In genomic region chr10:124588736-124589451, GRCh38 we compare ENCODE assay signal across 10 cellular contexts.
DNase-seq lines count a peak whose midpoint lies in the region; ATAC-seq and TF ChIP-seq lines count a peak whose summit lies in the region.
"Had no signal": no experiment of that assay in that cellular context is flagged by ENCODE, and none has a peak within 500 bp of the region (broad histone marks: within the 10 kb centered on the region; RNA-seq: fewer than 3 reads in every experiment).

No MANE protein-coding gene starts in this region.

- H3K9me3 ChIP-seq in WERI-Rb-1 (ENCODE audit: severe bottlenecking): peaks cover 5% of the 10 kb centered on the region
- H3K9me3 ChIP-seq in hepatocyte (ENCODE audit: low read depth): no peaks in the 10 kb centered on the region
- no peaks in the 10 kb centered on the region for H3K9me3 ChIP-seq in skeletal muscle tissue (ENCODE audit: control insufficient read depth in 3 of 3, low read length in 3 of 3)

- H3K4me3 Mint-ChIP-seq in activated CD4-positive, alpha-beta T cell treated with anti-CD3 and anti-CD28 coated beads, Interleukin-2, amount 10 ng/mL, durations not matched to agents 7 days and 5 days: no peak overlapping the region
- H3K4me3 Mint-ChIP-seq: natural killer cell, type B pancreatic cell had no signal

- H4K20me1 ChIP-seq in hepatocyte (ENCODE audit: insufficient read depth, poor library complexity, severe bottlenecking): no peaks in the 10 kb centered on the region

- no peaks in the 10 kb centered on the region for H3K36me3 Mint-ChIP-seq in activated CD4-positive, alpha-beta T cell treated with anti-CD3 and anti-CD28 coated beads, Interleukin-2, amount 10 ng/mL, durations not matched to agents 7 days and 5 days (ENCODE audit: low read depth)
- H3K36me3 Mint-ChIP-seq: natural killer cell, type B pancreatic cell had no signal

- H3K27me3 ChIP-seq in WERI-Rb-1 (ENCODE audit: insufficient read depth, low read depth, severe bottlenecking) (no peaks in the 10 kb centered on the region), hepatocyte (no peaks in the 10 kb centered on the region), skeletal muscle tissue (ENCODE audit: control insufficient read depth in 3 of 3, insufficient read depth in 3 of 3, low read length in 3 of 3) (no peaks in the 10 kb centered on the region)

- H3K79me2 ChIP-seq in hepatocyte: no peaks in the 10 kb centered on the region

- CTCF ChIA-PET in activated CD4-positive, alpha-beta T cell treated with anti-CD3 and anti-CD28 coated beads, Interleukin-2, amount 10 ng/mL, durations not matched to agents 7 days and 5 days (lab: Charles Lee): no interaction called here

- peak overlapping the region in 2 of 3 donors; percentile 1 to 71 for H3K9ac ChIP-seq in skeletal muscle tissue (ENCODE audit: low read depth in 1 of 3, low read length in 3 of 3)

- H3K9me3 Mint-ChIP-seq in activated CD4-positive, alpha-beta T cell treated with anti-CD3 and anti-CD28 coated beads, Interleukin-2, amount 10 ng/mL, durations not matched to agents 7 days and 5 days: no peaks in the 10 kb centered on the region
- H3K9me3 Mint-ChIP-seq: natural killer cell, type B pancreatic cell had no signal

- no peak for ATAC-seq in HG03095 (IDR thresholded peaks at IDR 0.05; ENCODE audit: unreplicated experiment)

- TF ChIP-seq CTCF in WERI-Rb-1 (IDR thresholded peaks at IDR 0.05; ENCODE audit: low read depth, low read length) (no peak), hepatocyte (IDR thresholded peaks at IDR 0.05; ENCODE audit: poor library complexity) (no peak)

- POLR2A ChIA-PET in activated CD4-positive, alpha-beta T cell treated with anti-CD3 and anti-CD28 coated beads, Interleukin-2, amount 10 ng/mL, durations not matched to agents 7 days and 5 days (lab: Charles Lee): no interaction called here

- H3K4me3 ChIP-seq in WERI-Rb-1 (ENCODE audit: low read depth, low read length) (no peak overlapping the region), hepatocyte (no peak overlapping the region), skeletal muscle tissue (ENCODE audit: low read length in 3 of 3) (peak overlapping the region in 2 of 3 donors; percentile 45 to 65)

- no peak overlapping the region for H3K4me2 ChIP-seq in hepatocyte

- DNase-seq in HuH-7 (ENCODE audit: low spot score) (peak; percentile 77), WERI-Rb-1 (peak; percentile 88), hepatocyte (ENCODE audit: low spot score) (peak; percentile 87), SIG-M5 (lab: John Stamatoyannopoulos, UW) (no peak)
- DNase-seq in activated CD4-positive, alpha-beta T cell treated with anti-CD3 and anti-CD28 coated beads, Interleukin-2, amount 50 U/mL, for 1 hour: no peak
- no peak for DNase-seq in activated CD4-positive, alpha-beta T cell treated with anti-CD3 and anti-CD28 coated beads, Interleukin-2, amount 10 ng/mL, durations not matched to agents 7 days and 5 days
- DNase-seq: natural killer cell had no signal

- no peaks in the 10 kb centered on the region for H3K9me2 ChIP-seq in hepatocyte (replicated peaks; ENCODE audit: insufficient read depth)

- H3K36me3 ChIP-seq in WERI-Rb-1 (no peaks in the 10 kb centered on the region), hepatocyte (replicated peaks; ENCODE audit: insufficient read depth, low read depth) (no peaks in the 10 kb centered on the region), skeletal muscle tissue (ENCODE audit: control insufficient read depth in 3 of 3, insufficient read depth in 3 of 3, low read length in 3 of 3) (no peaks in the 10 kb centered on the region)

- H3K4me1 ChIP-seq in hepatocyte (ENCODE audit: insufficient read depth) (peaks cover 14% of the 10 kb centered on the region), skeletal muscle tissue (ENCODE audit: control insufficient read depth in 3 of 3, insufficient read depth in 3 of 3, low read length in 3 of 3) (peaks cover 12 to 21% (median 17%) of the 10 kb centered on the region in 3 donors)

- no peaks in the 10 kb centered on the region for H3K4me1 Mint-ChIP-seq in activated CD4-positive, alpha-beta T cell treated with anti-CD3 and anti-CD28 coated beads, Interleukin-2, amount 10 ng/mL, durations not matched to agents 7 days and 5 days

- no peaks in the 10 kb centered on the region for H3K27me3 Mint-ChIP-seq in activated CD4-positive, alpha-beta T cell treated with anti-CD3 and anti-CD28 coated beads, Interleukin-2, amount 10 ng/mL, durations not matched to agents 7 days and 5 days
- H3K27me3 Mint-ChIP-seq: type B pancreatic cell had no signal

- H3K27ac ChIP-seq in WERI-Rb-1 (peak overlapping the region; percentile 62), hepatocyte (peak overlapping the region; percentile 72), skeletal muscle tissue (ENCODE audit: low read depth, low read length) (peak overlapping the region; percentile 66)

- 35% methylated on average over 14 of the region's 14 CpGs for WGBS in hepatocyte (ENCODE audit: low lambda C conversion rate, missing lambda C conversion rate)

- H3K27ac Mint-ChIP-seq in activated CD4-positive, alpha-beta T cell treated with anti-CD3 and anti-CD28 coated beads, Interleukin-2, amount 10 ng/mL, durations not matched to agents 7 days and 5 days: no peak overlapping the region
- H3K27ac Mint-ChIP-seq: natural killer cell had no signal

- H2AFZ ChIP-seq in hepatocyte: no peak overlapping the region

Comparison
In these comparisons a context has a peak if more than half of its experiments do, and no peak if none do; other contexts are left out.
1. DNase-seq: peak in HuH-7 (single experiment), WERI-Rb-1 (single experiment) and hepatocyte (single experiment); none in SIG-M5 (single experiment), activated CD4-positive, alpha-beta T cell treated with anti-CD3 and anti-CD28 coated beads, Interleukin-2, amount 50 U/mL, for 1 hour (single experiment) and activated CD4-positive, alpha-beta T cell treated with anti-CD3 and anti-CD28 coated beads, Interleukin-2, amount 10 ng/mL, durations not matched to agents 7 days and 5 days (single experiment).
2. H3K4me3 ChIP-seq: peak in skeletal muscle tissue (2 of 3); none in WERI-Rb-1 (single experiment) and hepatocyte (single experiment).
3. Peak in every context shown above with its lines, with median percentiles within 50 percentile points of each other: H3K27ac ChIP-seq.